ENCODE assay signal across 18 cellular contexts in the genomic region with DNA sequence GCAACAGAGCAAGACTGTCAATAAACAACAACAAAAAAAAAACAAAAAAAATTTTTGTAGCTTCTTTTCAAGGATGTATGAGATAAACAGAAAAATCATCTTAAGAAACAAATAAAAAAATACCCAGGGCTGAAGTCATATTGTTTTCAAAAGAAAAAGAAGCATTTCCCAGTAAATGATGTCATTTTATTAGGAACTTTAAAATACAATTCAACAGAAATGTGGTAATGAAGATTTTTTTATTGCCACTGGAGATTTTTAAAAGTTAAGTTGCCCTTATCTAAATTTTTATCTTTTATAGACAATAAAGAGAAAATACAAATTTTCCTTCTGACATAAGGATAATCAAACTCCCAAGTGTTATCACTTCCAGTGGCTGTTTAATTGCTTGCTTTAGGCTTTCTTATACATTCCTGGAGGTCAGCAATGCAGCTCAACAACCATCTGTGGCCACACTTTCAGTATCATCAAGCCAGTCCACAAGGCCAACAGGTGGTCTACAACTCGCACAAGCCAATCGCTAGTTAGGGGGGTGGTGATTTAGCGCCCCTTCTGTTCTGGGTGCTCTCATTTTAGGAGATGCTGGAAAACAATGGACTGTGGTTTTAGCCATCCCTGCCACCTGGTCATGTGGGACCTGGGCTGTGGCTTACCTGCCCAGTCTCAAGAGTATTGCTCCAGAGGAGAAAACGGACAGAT. TPM values are rescaled to one million over a fixed set of nuclear protein-coding genes. Genes with fewer than 3 reads are reported as not detected.
DNase-seq lines count a peak whose midpoint lies in the region; ATAC-seq and TF ChIP-seq lines count a peak whose summit lies in the region.
"Had no signal": no experiment of that assay in that cellular context is flagged by ENCODE, and none has a peak within 500 bp of the region (broad histone marks: within the 10 kb centered on the region; RNA-seq: fewer than 3 reads in every experiment).

No MANE protein-coding gene starts in this region.

- no peaks in the 10 kb centered on the region for H3K23me2 ChIP-seq in H9 (ENCODE audit: insufficient read length, low read depth, low read length, poor library complexity, severe bottlenecking)

- H3K27ac ChIP-seq in H9 (ENCODE audit: insufficient read length, low read depth, low read length) (peak overlapping the region; percentile 13), hepatocyte (peak overlapping the region; percentile 76), subcutaneous abdominal adipose tissue (ENCODE audit: low read depth, low read length) (peak overlapping the region; percentile 52)
- H3K27ac ChIP-seq: GM23248, PC-9, SK-N-MC had no signal

- DNase-seq in H9 = no peak
- no peak for DNase-seq in WTC11 (ENCODE audit: low spot score)
- DNase-seq in hepatocyte (ENCODE audit: low spot score) = no peak
- DNase-seq in NCI-H446 treated with DMSO at 0.1 percent for 48 hours (lab: John Stamatoyannopoulos, UW) = no peak
- DNase-seq in sciatic nerve (ENCODE audit: low spot score) = no peak
- DNase-seq in HEK293T (ENCODE audit: extremely low spot score) = no peak
- DNase-seq: CD4-positive, alpha-beta T cell; GM23248; HFFc6; NCI-H1417 treated with DMSO at 0.1 percent for 48 hours; NCI-H2029; NCI-H2171 treated with DMSO at 0.1 percent for 48 hours; NCI-H774; PC-9 had no signal

- no peaks in the 10 kb centered on the region for H3K9me3 ChIP-seq in H9 (ENCODE audit: control insufficient read depth, low read depth, low read length)
- H3K9me3 ChIP-seq in hepatocyte (ENCODE audit: low read depth) = no peaks in the 10 kb centered on the region
- H3K9me3 ChIP-seq in subcutaneous abdominal adipose tissue (ENCODE audit: control insufficient read depth in 5 of 5, low read length in 5 of 5) = no peaks in the 10 kb centered on the region

- H2BK20ac ChIP-seq in H9 (ENCODE audit: low read depth, low read length, poor library complexity, severe bottlenecking) = no peak overlapping the region

- H3K9me3 Mint-ChIP-seq in H9 (no peaks in the 10 kb centered on the region), WTC11 (no peaks in the 10 kb centered on the region)
- H3K9me3 Mint-ChIP-seq: CD4-positive, alpha-beta T cell; HFFc6; IgD-negative memory B cell had no signal

- no peak overlapping the region for H3K4me3 Mint-ChIP-seq in H9
- no peak overlapping the region for H3K4me3 Mint-ChIP-seq in WTC11
- H3K4me3 Mint-ChIP-seq: B cell; CD4-positive, alpha-beta T cell; HFFc6; IgD-negative memory B cell had no signal

- no peak overlapping the region for H4K8ac ChIP-seq in H9 (replicated peaks; ENCODE audit: insufficient read length, low read depth, low read length)

- H3K9me2 ChIP-seq in hepatocyte (replicated peaks; ENCODE audit: insufficient read depth) = no peaks in the 10 kb centered on the region

- H3K56ac ChIP-seq in H9 (ENCODE audit: insufficient read length, low read depth, low read length) = no peak overlapping the region

- no peaks in the 10 kb centered on the region for H3K27me3 ChIP-seq in H9 (ENCODE audit: insufficient read depth, low read length)
- no peaks in the 10 kb centered on the region for H3K27me3 ChIP-seq in hepatocyte
- H3K27me3 ChIP-seq in subcutaneous abdominal adipose tissue (ENCODE audit: control insufficient read depth in 5 of 5, insufficient read depth in 4 of 5, low read length in 5 of 5) = no peaks in the 10 kb centered on the region

- H3K79me2 ChIP-seq in H9 (ENCODE audit: insufficient read depth, low read length) (peaks cover 54% of the 10 kb centered on the region), hepatocyte (peaks cover 33% of the 10 kb centered on the region)

- no peak overlapping the region for H3T11ph ChIP-seq in H9 (ENCODE audit: low read length)

- no peak overlapping the region for H4K91ac ChIP-seq in H9 (ENCODE audit: insufficient read length, low read depth, low read length)

- H2AK5ac ChIP-seq in H9 (ENCODE audit: insufficient read length, low read length) = no peak overlapping the region

- no peak overlapping the region for H2BK120ac ChIP-seq in H9 (ENCODE audit: low read depth, low read length, poor library complexity, severe bottlenecking)

- H3K9ac ChIP-seq in H9 (ENCODE audit: extremely low read depth, insufficient read length, low read length) = no peak overlapping the region
- no peak overlapping the region for H3K9ac ChIP-seq in subcutaneous abdominal adipose tissue (ENCODE audit: low read length in 5 of 5)
- H3K9ac ChIP-seq: GM23248 had no signal

- no peak overlapping the region for H3K4ac ChIP-seq in H9 (ENCODE audit: low read depth, low read length)

- H2AFZ ChIP-seq in H9 (ENCODE audit: low read length) = no peak overlapping the region
- H2AFZ ChIP-seq in hepatocyte = no peak overlapping the region
- H2AFZ ChIP-seq: GM23248, PC-9 had no signal

- H2BK15ac ChIP-seq in H9 (ENCODE audit: low read depth, low read length) = 0 out of 2 replicates have a peak overlapping the region, but pooled peaks have one; percentile 40

- H3K27me3 Mint-ChIP-seq in H9 (ENCODE audit: low read depth) = no peaks in the 10 kb centered on the region
- H3K27me3 Mint-ChIP-seq in WTC11 (ENCODE audit: low read depth) = no peaks in the 10 kb centered on the region
- H3K27me3 Mint-ChIP-seq: B cell; CD4-positive, alpha-beta T cell; IgD-negative memory B cell had no signal

- H3K4me1 ChIP-seq in H9 (ENCODE audit: insufficient read depth, low read length) (peaks cover 10% of the 10 kb centered on the region), hepatocyte (ENCODE audit: insufficient read depth) (peaks cover 28% of the 10 kb centered on the region), subcutaneous abdominal adipose tissue (ENCODE audit: control insufficient read depth in 5 of 5, insufficient read depth in 5 of 5, low read length in 5 of 5) (peaks cover 2 to 23% (median 16%) of the 10 kb centered on the region in 5 donors)

- H2BK12ac ChIP-seq in H9 (ENCODE audit: insufficient read length, low read depth, low read length) = no peak overlapping the region

- no peaks in the 10 kb centered on the region for H3K36me3 ChIP-seq in hepatocyte (replicated peaks; ENCODE audit: insufficient read depth, low read depth)
- H3K36me3 ChIP-seq in subcutaneous abdominal adipose tissue (ENCODE audit: control insufficient read depth in 5 of 5, insufficient read depth in 5 of 5, low read length in 5 of 5) = peaks cover 0 to 37% (median 19%) of the 10 kb centered on the region in 5 donors

- H3K79me1 ChIP-seq in H9 (ENCODE audit: insufficient read depth, low read depth, low read length, poor library complexity, severe bottlenecking) = peaks cover 9% of the 10 kb centered on the region

- peak overlapping the region; percentile 57 for H3K18ac ChIP-seq in H9 (ENCODE audit: insufficient read length, low read depth, low read length)

- H3K23ac ChIP-seq in H9 (ENCODE audit: insufficient read length, low read depth, low read length) = no peak overlapping the region

- intact Hi-C loops in sciatic nerve (cut with DNase I) = no loop called here

- ATAC-seq in WTC11 = no peak; the same call in 1 of the 2 replicates
- no peak for ATAC-seq in sciatic nerve

- TF ChIP-seq CTCF in H9 (conservative IDR thresholded peaks at IDR 0.05) (no peak), WTC11 (IDR thresholded peaks at IDR 0.05) (no peak), hepatocyte (IDR thresholded peaks at IDR 0.05; ENCODE audit: poor library complexity) (no peak)

- POLR2A ChIA-PET in WTC11 (lab: Charles Lee) = interaction anchor here (2.2 kb wide), 1 partner anchor 13 kb away, joined by 7 read pairs; no protein-coding TSS in a partner anchor
- POLR2A ChIA-PET in HEK293T (lab: Yijun Ruan, JAX) = interaction anchor here (1.4 kb wide), 1 partner anchor 11 kb away, joined by 3 read pairs; the partner anchor contains the start of gene SEPHS1

- CTCF ChIA-PET in WTC11 (lab: Charles Lee) (interaction anchor here (0.6 to 1.6 kb wide), 3 partner anchors 15 to 199 kb away, joined by 3 to 4 read pairs (median 3); no protein-coding TSS in a partner anchor), HEK293T (lab: Yijun Ruan, JAX) (no interaction called here)

- peaks cover 68 to 91% (median 76%) of the 10 kb centered on the region in 3 experiments; a peak in 6 of 7 replicates for H3K36me3 Mint-ChIP-seq in H9 (ENCODE audit: insufficient read depth in 1 of 3, low read depth in 3 of 3)
- H3K36me3 Mint-ChIP-seq in WTC11 = peaks cover 81% of the 10 kb centered on the region

- no peak overlapping the region for H3K4me3 ChIP-seq in hepatocyte
- no peak overlapping the region for H3K4me3 ChIP-seq in subcutaneous abdominal adipose tissue (ENCODE audit: low read depth in 1 of 5, low read length in 5 of 5)
- H3K4me3 ChIP-seq: GM23248, PC-9 had no signal

- H2BK5ac ChIP-seq in H9 (ENCODE audit: insufficient read length, low read length) = no peak overlapping the region

- H3K4me2 ChIP-seq in H9 (ENCODE audit: insufficient read depth, insufficient read length, low read length) (no peak overlapping the region), hepatocyte (peak overlapping the region; percentile 34)
- H3K4me2 ChIP-seq: PC-9 had no signal

- H3K4me1 Mint-ChIP-seq in H9 = peaks cover 27 to 36% of the 10 kb centered on the region in 2 experiments
- H3K4me1 Mint-ChIP-seq in WTC11 = peaks cover 46% of the 10 kb centered on the region

- no peak overlapping the region for H4K5ac ChIP-seq in H9 (ENCODE audit: insufficient read length, low read depth, low read length)

- no CpG with 5 or more reads among the region's 4 CpGs for WGBS in H9 (ENCODE audit: extremely low coverage, insufficient read length, low lambda C conversion rate)
- 88% methylated on average over 4 of the region's 4 CpGs for WGBS in hepatocyte (ENCODE audit: low lambda C conversion rate, missing lambda C conversion rate)

- H3K27ac Mint-ChIP-seq in H9 (peak overlapping the region in 2 of 3 experiments; percentile 76 to 83; a peak in 3 of 7 replicates), WTC11 (peak overlapping the region; percentile 87)
- H3K27ac Mint-ChIP-seq: B cell, IgD-negative memory B cell had no signal

- H4K20me1 ChIP-seq in H9 (ENCODE audit: control insufficient read depth, insufficient read depth, insufficient read length) (no peaks in the 10 kb centered on the region), hepatocyte (ENCODE audit: insufficient read depth, poor library complexity, severe bottlenecking) (peaks cover 7% of the 10 kb centered on the region)

- H3K14ac ChIP-seq in H9 (ENCODE audit: insufficient read depth, low read length) = no peak overlapping the region

TF ChIP-seq in WTC11, 78 proteins besides CTCF, POLR2A, EP300 and RAD21 (continues in another document):
- TF ChIP-seq PRRX2 (CRISPR knock-in tag; IDR thresholded peaks at IDR 0.05) = no peak
- TF ChIP-seq SMAD3 (CRISPR knock-in tag; IDR thresholded peaks at IDR 0.05; ENCODE audit: borderline replicate concordance) = no peak
- TF ChIP-seq EMX1 (CRISPR knock-in tag; IDR thresholded peaks at IDR 0.05) = no peak

TF ChIP-seq in HEK293T, 16 proteins besides CTCF, POLR2A, EP300 and RAD21 (continues in another document):
- no peak for TF ChIP-seq FOXK2 (IDR thresholded peaks at IDR 0.05)
- TF ChIP-seq FOXA1 (IDR thresholded peaks at IDR 0.05) = no peak
- no peak for TF ChIP-seq L3MBTL2 (conservative IDR thresholded peaks at IDR 0.05)

RNA-seq across cellular contexts. Expression of gene SEPHS1, which starts 10.8 kb away (rescaled TPM):
- total RNA-seq in H9 (2021) (366 and 387 TPM in 2 replicates), WTC11 (2021) (501 to 509 TPM (median 501 TPM) in 3 replicates), hepatocyte (48.5 and 52.8 TPM in 2 replicates), sciatic nerve (34.8 TPM)
- 41.5 and 45.9 TPM in 2 replicates for polyA plus RNA-seq in hepatocyte

RNA-seq across cellular contexts. Expression of gene PHYH, which starts 37.4 kb away (rescaled TPM):
- total RNA-seq in H9 (2021) (19.7 and 21.5 TPM in 2 replicates), WTC11 (2021) (22.5 to 35.1 TPM (median 32.0 TPM) in 3 replicates), hepatocyte (50.1 and 62.3 TPM in 2 replicates), sciatic nerve (21.7 TPM)
- polyA plus RNA-seq in hepatocyte = 64.0 and 83.7 TPM in 2 replicates

Comparison
In these comparisons a context has a peak if more than half of its experiments do, and no peak if none do; other contexts are left out.
1. H3K27ac ChIP-seq: peak in every context shown above with its lines; median percentile 76 in hepatocyte; 52 in subcutaneous abdominal adipose tissue; 13 in H9.